Comparison of ENCODE assay signal across 15 cellular contexts in genomic region chr18:48228841-48229240, GRCh38.
DNase-seq lines count a peak whose midpoint lies in the region; ATAC-seq and TF ChIP-seq lines count a peak whose summit lies in the region.
"Had no signal": no experiment of that assay in that cellular context is flagged by ENCODE, and none has a peak within 500 bp of the region (broad histone marks: within the 10 kb centered on the region; RNA-seq: fewer than 3 reads in every experiment).

No MANE protein-coding gene starts in this region.

- H3K36me3 Mint-ChIP-seq in T-helper 2 cell treated with Interferon-gamma antibody and Interleukin-4, amounts not matched to agents 5 μg/mL and 100 μg/mL, for 36 hours (ENCODE audit: low read depth): no peaks in the 10 kb centered on the region
- peaks cover 4% of the 10 kb centered on the region for H3K36me3 Mint-ChIP-seq in effector memory CD8-positive, alpha-beta T cell (ENCODE audit: insufficient read depth)
- H3K36me3 Mint-ChIP-seq: memory B cell had no signal

- H3K4me2 ChIP-seq in Loucy (ENCODE audit: low read depth, low read length, poor library complexity, severe bottlenecking): peak overlapping the region; percentile 20

- no peak overlapping the region for H3K4me3 ChIP-seq in Loucy (ENCODE audit: low read length, poor library complexity, severe bottlenecking)
- H3K4me3 ChIP-seq: right lobe of liver had no signal

- H3K27me3 Mint-ChIP-seq in T-helper 2 cell treated with Interferon-gamma antibody and Interleukin-4, amounts not matched to agents 5 μg/mL and 100 μg/mL, for 36 hours (ENCODE audit: low read depth): peaks cover 13% of the 10 kb centered on the region
- peaks cover 0 to 23% of the 10 kb centered on the region in 2 donors for H3K27me3 Mint-ChIP-seq in effector memory CD8-positive, alpha-beta T cell

- TF ChIP-seq CTCF in Loucy (conservative IDR thresholded peaks at IDR 0.05; ENCODE audit: low read length): no peak
- TF ChIP-seq CTCF in omental fat pad (IDR thresholded peaks at IDR 0.05): no peak

- peaks cover 20% of the 10 kb centered on the region for H3K4me1 Mint-ChIP-seq in T-helper 2 cell treated with Interferon-gamma antibody and Interleukin-4, amounts not matched to agents 5 μg/mL and 100 μg/mL, for 36 hours (ENCODE audit: low read depth)
- H3K4me1 Mint-ChIP-seq in effector memory CD8-positive, alpha-beta T cell (ENCODE audit: low read depth in 2 of 2): peaks cover 15 to 18% of the 10 kb centered on the region in 2 donors
- H3K4me1 Mint-ChIP-seq: memory B cell had no signal

- no peaks in the 10 kb centered on the region for H3K27me3 ChIP-seq in Loucy (ENCODE audit: insufficient read depth, low read length, poor library complexity, severe bottlenecking)
- H3K27me3 ChIP-seq: right lobe of liver had no signal

- H2AFZ ChIP-seq in Loucy (ENCODE audit: low read length): no peak overlapping the region

- H4K20me1 ChIP-seq in Loucy (ENCODE audit: insufficient read depth, low read length, poor library complexity, severe bottlenecking): no peaks in the 10 kb centered on the region

- peaks cover 24% of the 10 kb centered on the region for H3K4me1 ChIP-seq in Loucy (ENCODE audit: insufficient read depth, low read length, poor library complexity, severe bottlenecking)

- no peaks in the 10 kb centered on the region for H3F3A ChIP-seq in Loucy (ENCODE audit: low read depth)

- H3K79me2 ChIP-seq in Loucy (ENCODE audit: insufficient read depth, low read length): no peaks in the 10 kb centered on the region

- H3K9me3 Mint-ChIP-seq in T-helper 2 cell treated with Interferon-gamma antibody and Interleukin-4, amounts not matched to agents 5 μg/mL and 100 μg/mL, for 36 hours: no peaks in the 10 kb centered on the region
- H3K9me3 Mint-ChIP-seq in effector memory CD8-positive, alpha-beta T cell: no peaks in the 10 kb centered on the region
- H3K9me3 Mint-ChIP-seq: activated T-helper 1 cell treated with anti-CD3 and anti-CD28 coated beads, Interleukin-12 subunit alpha, Interleukin-12 subunit beta, Interleukin-2, Interleukin-4 antibody, amounts not matched to agents 30 ng/mL and 10 ng/mL and 1 ng/mL, durations not matched to agents 14 hours and 24 hours and 36 hours; memory B cell; nephron progenitor cell had no signal

- ATAC-seq in effector memory CD8-positive, alpha-beta T cell (replicated peaks): no peak
- peak; percentile 2 for ATAC-seq in omental fat pad (ENCODE audit: low FRiP score)
- ATAC-seq in GM19324 (IDR thresholded peaks at IDR 0.05; ENCODE audit: low FRiP score, unreplicated experiment): no peak

- no peaks in the 10 kb centered on the region for H3K36me3 ChIP-seq in Loucy (ENCODE audit: insufficient read depth, low read length)
- H3K36me3 ChIP-seq: right lobe of liver had no signal

- peak overlapping the region; percentile 31 for H3K9ac ChIP-seq in Loucy (ENCODE audit: low read depth, low read length, poor library complexity, severe bottlenecking)

- peak overlapping the region; percentile 79 for H3K27ac Mint-ChIP-seq in T-helper 2 cell treated with Interferon-gamma antibody and Interleukin-4, amounts not matched to agents 5 μg/mL and 100 μg/mL, for 36 hours
- H3K27ac Mint-ChIP-seq in effector memory CD8-positive, alpha-beta T cell: peak overlapping the region; percentile 15 to 20
- H3K27ac Mint-ChIP-seq: activated T-helper 1 cell treated with anti-CD3 and anti-CD28 coated beads, Interleukin-12 subunit alpha, Interleukin-12 subunit beta, Interleukin-2, Interleukin-4 antibody, amounts not matched to agents 30 ng/mL and 10 ng/mL and 1 ng/mL, durations not matched to agents 14 hours and 24 hours and 36 hours; memory B cell; nephron progenitor cell had no signal

- H3K4me3 Mint-ChIP-seq in T-helper 2 cell treated with Interferon-gamma antibody and Interleukin-4, amounts not matched to agents 5 μg/mL and 100 μg/mL, for 36 hours: peak overlapping the region; percentile 43
- peak overlapping the region in 1 of 2 donors; percentile 30 for H3K4me3 Mint-ChIP-seq in effector memory CD8-positive, alpha-beta T cell
- H3K4me3 Mint-ChIP-seq: activated T-helper 1 cell treated with anti-CD3 and anti-CD28 coated beads, Interleukin-12 subunit alpha, Interleukin-12 subunit beta, Interleukin-2, Interleukin-4 antibody, amounts not matched to agents 30 ng/mL and 10 ng/mL and 1 ng/mL, durations not matched to agents 14 hours and 24 hours and 36 hours; memory B cell; nephron progenitor cell had no signal

- H3K9me3 ChIP-seq in Loucy (ENCODE audit: insufficient read depth, low read depth, low read length): no peaks in the 10 kb centered on the region
- H3K9me3 ChIP-seq: right lobe of liver had no signal

- no peaks in the 10 kb centered on the region for H3K9me2 ChIP-seq in Loucy (replicated peaks; ENCODE audit: low read depth, low read length)

- DNase-seq in T-helper 2 cell treated with Interferon-gamma antibody and Interleukin-4, amounts not matched to agents 5 μg/mL and 100 μg/mL, for 36 hours (ENCODE audit: low spot score): no peak
- DNase-seq in T-helper 2 cell (no peak), omental fat pad (ENCODE audit: low spot score) (no peak), HCEC 1CT (no peak), GM03348 (ENCODE audit: low spot score) (no peak)
- no peak for DNase-seq in effector memory CD8-positive, alpha-beta T cell
- DNase-seq: activated CD4-positive, alpha-beta T cell treated with anti-CD3 and anti-CD28 coated beads, Interleukin-2, amount 50 U/mL, for 48 hours; cortex of kidney; nephron progenitor cell; stimulated activated CD4-positive, alpha-beta T cell treated with anti-CD3 and anti-CD28 coated beads, Interleukin-1b, Interleukin-23, amount 100 ng/mL, for 48 hours had no signal
